Comparison of ENCODE assay signal across 11 cellular contexts in genomic region chr5:67014957-67015400, GRCh38.
A peak's percentile ranks its signal among the peaks of the same experiment; 100 is the strongest.
DNase-seq lines count a peak whose midpoint lies in the region; ATAC-seq and TF ChIP-seq lines count a peak whose summit lies in the region.
"Had no signal": no experiment of that assay in that cellular context is flagged by ENCODE, and none has a peak within 500 bp of the region (broad histone marks: within the 10 kb centered on the region; RNA-seq: fewer than 3 reads in every experiment).

No MANE protein-coding gene starts in this region.

- intact Hi-C loops in colonic mucosa (cut with DNase I): no loop called here
- intact Hi-C loops in spleen (cut with DNase I; ENCODE audit: low total_unique reads): no loop called here
- intact Hi-C loops in activated CD4-positive, alpha-beta T cell treated with anti-CD3 and anti-CD28 coated beads for 36 hours (cut with DNase I, micrococcal nuclease): loop anchor here in 1 of 2 experiments (5.0 to 10.0 kb wide), 2 partner anchors 188 to 1240 kb away; no protein-coding TSS in a partner anchor
- intact Hi-C loops in activated T-helper 1 cell treated with anti-CD3 and anti-CD28 coated beads, Interleukin-12 subunit alpha, Interleukin-12 subunit beta, Interleukin-2, Interleukin-4 antibody, amounts not matched to agents 30 ng/mL and 10 ng/mL and 1 ng/mL, durations not matched to agents 14 hours and 24 hours and 36 hours (cut with micrococcal nuclease): no loop called here

- TF ChIP-seq CTCF in colonic mucosa (IDR thresholded peaks at IDR 0.05): no peak
- no peak for TF ChIP-seq CTCF in spleen (IDR thresholded peaks at IDR 0.05 in 8 of 11, conservative IDR thresholded peaks at IDR 0.05 in 3 of 11)

- no peaks in the 10 kb centered on the region for H3K27me3 ChIP-seq in MG63
- no peaks in the 10 kb centered on the region for H3K27me3 ChIP-seq in colonic mucosa
- H3K27me3 ChIP-seq in spleen (replicated peaks in 1 of 7): no peaks in the 10 kb centered on the region

- no peaks in the 10 kb centered on the region for H3K9me3 Mint-ChIP-seq in activated CD4-positive, alpha-beta T cell treated with anti-CD3 and anti-CD28 coated beads for 36 hours (ENCODE audit: low read depth)
- H3K9me3 Mint-ChIP-seq in activated T-helper 1 cell treated with anti-CD3 and anti-CD28 coated beads, Interleukin-12 subunit alpha, Interleukin-12 subunit beta, Interleukin-2, Interleukin-4 antibody, amounts not matched to agents 30 ng/mL and 10 ng/mL and 1 ng/mL, durations not matched to agents 14 hours and 24 hours and 36 hours: no peaks in the 10 kb centered on the region
- H3K9me3 Mint-ChIP-seq: endodermal cell had no signal

- H3K4me1 Mint-ChIP-seq in activated CD4-positive, alpha-beta T cell treated with anti-CD3 and anti-CD28 coated beads for 36 hours: peaks cover 75% of the 10 kb centered on the region
- H3K4me1 Mint-ChIP-seq in activated T-helper 1 cell treated with anti-CD3 and anti-CD28 coated beads, Interleukin-12 subunit alpha, Interleukin-12 subunit beta, Interleukin-2, Interleukin-4 antibody, amounts not matched to agents 30 ng/mL and 10 ng/mL and 1 ng/mL, durations not matched to agents 14 hours and 24 hours and 36 hours (ENCODE audit: low read depth): peaks cover 57% of the 10 kb centered on the region

- peaks cover 5% of the 10 kb centered on the region for H3K36me3 Mint-ChIP-seq in activated CD4-positive, alpha-beta T cell treated with anti-CD3 and anti-CD28 coated beads for 36 hours (ENCODE audit: low read depth)
- peaks cover 11% of the 10 kb centered on the region for H3K36me3 Mint-ChIP-seq in activated T-helper 1 cell treated with anti-CD3 and anti-CD28 coated beads, Interleukin-12 subunit alpha, Interleukin-12 subunit beta, Interleukin-2, Interleukin-4 antibody, amounts not matched to agents 30 ng/mL and 10 ng/mL and 1 ng/mL, durations not matched to agents 14 hours and 24 hours and 36 hours (ENCODE audit: low read depth)

- no peak overlapping the region for H3K4me3 Mint-ChIP-seq in activated CD4-positive, alpha-beta T cell treated with anti-CD3 and anti-CD28 coated beads for 36 hours
- H3K4me3 Mint-ChIP-seq in activated T-helper 1 cell treated with anti-CD3 and anti-CD28 coated beads, Interleukin-12 subunit alpha, Interleukin-12 subunit beta, Interleukin-2, Interleukin-4 antibody, amounts not matched to agents 30 ng/mL and 10 ng/mL and 1 ng/mL, durations not matched to agents 14 hours and 24 hours and 36 hours: no peak overlapping the region
- H3K4me3 Mint-ChIP-seq: endodermal cell had no signal

- DNase-seq in MG63: peak; percentile 17
- DNase-seq in colonic mucosa: no peak
- no peak for DNase-seq in left lobe of liver (ENCODE audit: low spot score)
- DNase-seq in spleen: no peak
- no peak for DNase-seq in activated CD4-positive, alpha-beta T cell treated with anti-CD3 and anti-CD28 coated beads for 36 hours
- no peak for DNase-seq in NCI-H345 (lab: John Stamatoyannopoulos, UW)
- DNase-seq in activated T-helper 1 cell treated with anti-CD3 and anti-CD28 coated beads, Interleukin-12 subunit alpha, Interleukin-12 subunit beta, Interleukin-2, Interleukin-4 antibody, amounts not matched to agents 30 ng/mL and 10 ng/mL and 1 ng/mL, durations not matched to agents 14 hours and 24 hours and 36 hours (ENCODE audit: low spot score): no peak
- DNase-seq in globus pallidus (ENCODE audit: low spot score): no peak
- DNase-seq: activated T-cell treated with anti-CD3 and anti-CD28 coated beads, Interleukin-2, amount 50 U/mL, for 48 hours; endodermal cell; T1000 had no signal

- H3K4me1 ChIP-seq in colonic mucosa (no peaks in the 10 kb centered on the region), spleen (peaks cover 0 to 54% (median 21%) of the 10 kb centered on the region in 6 donors)

- 31 to 56% (median 36%) methylated on average over 3 of the region's 3 CpGs for WGBS in spleen, 5 donors

- no peak overlapping the region for H3K27ac Mint-ChIP-seq in activated CD4-positive, alpha-beta T cell treated with anti-CD3 and anti-CD28 coated beads for 36 hours
- no peak overlapping the region for H3K27ac Mint-ChIP-seq in activated T-helper 1 cell treated with anti-CD3 and anti-CD28 coated beads, Interleukin-12 subunit alpha, Interleukin-12 subunit beta, Interleukin-2, Interleukin-4 antibody, amounts not matched to agents 30 ng/mL and 10 ng/mL and 1 ng/mL, durations not matched to agents 14 hours and 24 hours and 36 hours
- H3K27ac Mint-ChIP-seq: endodermal cell had no signal

- H3K27ac ChIP-seq in colonic mucosa (peak overlapping the region; percentile 54), spleen (peak overlapping the region in 7 of 8 donors; percentile 6 to 65 (median 36))

- POLR2A ChIA-PET in activated CD4-positive, alpha-beta T cell treated with anti-CD3 and anti-CD28 coated beads for 36 hours (lab: Charles Lee): interaction anchor here (0.7 kb wide), 1 partner anchor 1215 kb away, joined by 3 read pairs; no protein-coding TSS in a partner anchor

- TF ChIP-seq POLR2A in spleen (IDR thresholded peaks at IDR 0.05): no peak

- H3K4me3 ChIP-seq in MG63 (no peak overlapping the region), colonic mucosa (no peak overlapping the region), spleen (peak overlapping the region in 3 of 8 donors; percentile 17 to 49 (median 22))

- no peaks in the 10 kb centered on the region for H3K27me3 Mint-ChIP-seq in activated CD4-positive, alpha-beta T cell treated with anti-CD3 and anti-CD28 coated beads for 36 hours
- H3K27me3 Mint-ChIP-seq in activated T-helper 1 cell treated with anti-CD3 and anti-CD28 coated beads, Interleukin-12 subunit alpha, Interleukin-12 subunit beta, Interleukin-2, Interleukin-4 antibody, amounts not matched to agents 30 ng/mL and 10 ng/mL and 1 ng/mL, durations not matched to agents 14 hours and 24 hours and 36 hours (ENCODE audit: insufficient read depth): no peaks in the 10 kb centered on the region

- CTCF ChIA-PET in activated CD4-positive, alpha-beta T cell treated with anti-CD3 and anti-CD28 coated beads for 36 hours (lab: Charles Lee): interaction anchor here (0.7 to 1.3 kb wide), 3 partner anchors 8 to 15 kb away, joined by 3 to 4 read pairs (median 3); no protein-coding TSS in a partner anchor

- H3K9me3 ChIP-seq in MG63 (no peaks in the 10 kb centered on the region), colonic mucosa (no peaks in the 10 kb centered on the region), spleen (no peaks in the 10 kb centered on the region)

- peak overlapping the region in 1 of 2 donors; percentile 53 for H3K9ac ChIP-seq in colonic mucosa (ENCODE audit: low read depth in 2 of 2, low read length in 2 of 2)

- peak; percentile 59 for ATAC-seq in left lobe of liver
- ATAC-seq in activated CD4-positive, alpha-beta T cell treated with anti-CD3 and anti-CD28 coated beads for 36 hours: no peak

- H3K36me3 ChIP-seq in MG63 (no peaks in the 10 kb centered on the region), colonic mucosa (no peaks in the 10 kb centered on the region), spleen (no peaks in the 10 kb centered on the region)
